In the genomic region with DNA sequence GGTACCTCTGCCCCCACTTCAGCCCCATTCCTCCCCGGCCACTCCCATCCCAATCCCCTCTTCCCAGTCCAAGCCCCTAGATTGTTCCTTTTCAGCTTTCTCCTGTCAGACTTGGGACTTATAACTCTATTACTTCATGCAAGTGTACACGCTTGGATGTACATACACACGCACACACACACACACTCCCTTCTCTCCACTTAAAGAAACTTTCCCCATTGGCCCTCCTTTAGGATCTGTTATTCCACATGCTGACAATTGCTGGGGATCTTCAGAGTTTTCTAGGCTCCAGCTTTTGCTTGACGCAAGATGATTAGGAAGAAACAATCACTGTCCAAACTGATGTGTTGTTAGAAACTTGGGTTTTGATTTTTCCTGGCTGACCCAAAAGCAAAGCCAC, we compare ENCODE assay signal across 2 cellular contexts.
TF ChIP-seq lines count a peak whose summit lies in the region.

No MANE protein-coding gene starts in this region.

TF ChIP-seq in GM23338, 12 proteins besides CTCF, POLR2A, EP300 and RAD21:
- no peak for TF ChIP-seq ZNF114 (CRISPR knock-in tag; IDR thresholded peaks at IDR 0.05)
- TF ChIP-seq ETS1 (IDR thresholded peaks at IDR 0.05): no peak
- no peak for TF ChIP-seq REST (IDR thresholded peaks at IDR 0.05; ENCODE audit: unreplicated experiment)
- TF ChIP-seq, protein P1, sequence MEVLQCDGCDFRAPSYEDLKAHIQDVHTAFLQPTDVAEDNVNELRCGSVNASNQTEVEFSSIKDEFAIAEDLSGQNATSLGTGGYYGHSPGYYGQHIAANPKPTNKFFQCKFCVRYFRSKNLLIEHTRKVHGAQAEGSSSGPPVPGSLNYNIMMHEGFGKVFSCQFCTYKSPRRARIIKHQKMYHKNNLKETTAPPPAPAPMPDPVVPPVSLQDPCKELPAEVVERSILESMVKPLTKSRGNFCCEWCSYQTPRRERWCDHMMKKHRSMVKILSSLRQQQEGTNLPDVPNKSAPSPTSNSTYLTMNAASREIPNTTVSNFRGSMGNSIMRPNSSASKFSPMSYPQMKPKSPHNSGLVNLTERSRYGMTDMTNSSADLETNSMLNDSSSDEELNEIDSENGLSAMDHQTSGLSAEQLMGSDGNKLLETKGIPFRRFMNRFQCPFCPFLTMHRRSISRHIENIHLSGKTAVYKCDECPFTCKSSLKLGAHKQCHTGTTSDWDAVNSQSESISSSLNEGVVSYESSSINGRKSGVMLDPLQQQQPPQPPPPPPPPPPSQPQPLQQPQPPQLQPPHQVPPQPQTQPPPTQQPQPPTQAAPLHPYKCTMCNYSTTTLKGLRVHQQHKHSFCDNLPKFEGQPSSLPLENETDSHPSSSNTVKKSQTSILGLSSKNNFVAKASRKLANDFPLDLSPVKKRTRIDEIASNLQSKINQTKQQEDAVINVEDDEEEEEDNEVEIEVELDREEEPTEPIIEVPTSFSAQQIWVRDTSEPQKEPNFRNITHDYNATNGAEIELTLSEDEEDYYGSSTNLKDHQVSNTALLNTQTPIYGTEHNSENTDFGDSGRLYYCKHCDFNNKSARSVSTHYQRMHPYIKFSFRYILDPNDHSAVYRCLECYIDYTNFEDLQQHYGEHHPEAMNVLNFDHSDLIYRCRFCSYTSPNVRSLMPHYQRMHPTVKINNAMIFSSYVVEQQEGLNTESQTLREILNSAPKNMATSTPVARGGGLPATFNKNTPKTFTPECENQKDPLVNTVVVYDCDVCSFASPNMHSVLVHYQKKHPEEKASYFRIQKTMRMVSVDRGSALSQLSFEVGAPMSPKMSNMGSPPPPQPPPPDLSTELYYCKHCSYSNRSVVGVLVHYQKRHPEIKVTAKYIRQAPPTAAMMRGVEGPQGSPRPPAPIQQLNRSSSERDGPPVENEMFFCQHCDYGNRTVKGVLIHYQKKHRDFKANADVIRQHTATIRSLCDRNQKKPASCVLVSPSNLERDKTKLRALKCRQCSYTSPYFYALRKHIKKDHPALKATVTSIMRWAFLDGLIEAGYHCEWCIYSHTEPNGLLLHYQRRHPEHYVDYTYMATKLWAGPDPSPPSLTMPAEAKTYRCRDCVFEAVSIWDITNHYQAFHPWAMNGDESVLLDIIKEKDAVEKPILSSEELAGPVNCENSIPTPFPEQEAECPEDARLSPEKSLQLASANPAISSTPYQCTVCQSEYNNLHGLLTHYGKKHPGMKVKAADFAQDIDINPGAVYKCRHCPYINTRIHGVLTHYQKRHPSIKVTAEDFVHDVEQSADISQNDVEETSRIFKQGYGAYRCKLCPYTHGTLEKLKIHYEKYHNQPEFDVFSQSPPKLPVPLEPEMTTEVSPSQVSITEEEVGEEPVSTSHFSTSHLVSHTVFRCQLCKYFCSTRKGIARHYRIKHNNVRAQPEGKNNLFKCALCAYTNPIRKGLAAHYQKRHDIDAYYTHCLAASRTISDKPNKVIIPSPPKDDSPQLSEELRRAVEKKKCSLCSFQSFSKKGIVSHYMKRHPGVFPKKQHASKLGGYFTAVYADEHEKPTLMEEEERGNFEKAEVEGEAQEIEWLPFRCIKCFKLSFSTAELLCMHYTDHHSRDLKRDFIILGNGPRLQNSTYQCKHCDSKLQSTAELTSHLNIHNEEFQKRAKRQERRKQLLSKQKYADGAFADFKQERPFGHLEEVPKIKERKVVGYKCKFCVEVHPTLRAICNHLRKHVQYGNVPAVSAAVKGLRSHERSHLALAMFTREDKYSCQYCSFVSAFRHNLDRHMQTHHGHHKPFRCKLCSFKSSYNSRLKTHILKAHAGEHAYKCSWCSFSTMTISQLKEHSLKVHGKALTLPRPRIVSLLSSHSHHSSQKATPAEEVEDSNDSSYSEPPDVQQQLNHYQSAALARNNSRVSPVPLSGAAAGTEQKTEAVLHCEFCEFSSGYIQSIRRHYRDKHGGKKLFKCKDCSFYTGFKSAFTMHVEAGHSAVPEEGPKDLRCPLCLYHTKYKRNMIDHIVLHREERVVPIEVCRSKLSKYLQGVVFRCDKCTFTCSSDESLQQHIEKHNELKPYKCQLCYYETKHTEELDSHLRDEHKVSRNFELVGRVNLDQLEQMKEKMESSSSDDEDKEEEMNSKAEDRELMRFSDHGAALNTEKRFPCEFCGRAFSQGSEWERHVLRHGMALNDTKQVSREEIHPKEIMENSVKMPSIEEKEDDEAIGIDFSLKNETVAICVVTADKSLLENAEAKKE (CRISPR knock-in tag; IDR thresholded peaks at IDR 0.05): no peak
- TF ChIP-seq STAT1 (IDR thresholded peaks at IDR 0.05; ENCODE audit: unreplicated experiment): no peak
- TF ChIP-seq NANOG (IDR thresholded peaks at IDR 0.05; ENCODE audit: borderline replicate concordance): no peak
- TF ChIP-seq JUNB (IDR thresholded peaks at IDR 0.05; ENCODE audit: unreplicated experiment): no peak
- no peak for TF ChIP-seq CREB1 (CRISPR knock-in tag; IDR thresholded peaks at IDR 0.05; ENCODE audit: low read depth)
- no peak for TF ChIP-seq EZH2 (IDR thresholded peaks at IDR 0.05; ENCODE audit: low read depth, unreplicated experiment)
- no peak for TF ChIP-seq EZH2phosphoT487 (IDR thresholded peaks at IDR 0.05; ENCODE audit: unreplicated experiment)
TF ChIP-seq in GM23338: peak in this region for 0.

TF ChIP-seq in H1, 55 proteins besides CTCF, POLR2A, EP300 and RAD21:
- TF ChIP-seq KDM4A (IDR thresholded peaks at IDR 0.05; ENCODE audit: low read depth, low read length, severe bottlenecking) (no peak), RBBP5 (IDR thresholded peaks at IDR 0.05; ENCODE audit: borderline replicate concordance, low read depth, low read length) (no peak), SP2 (IDR thresholded peaks at IDR 0.05; ENCODE audit: low read length) (no peak), EGR1 (IDR thresholded peaks at IDR 0.05; ENCODE audit: borderline replicate concordance, low read depth, low read length) (no peak), CHD7 (IDR thresholded peaks at IDR 0.05; ENCODE audit: insufficient replicate concordance, low read length) (no peak), CREB1 (IDR thresholded peaks at IDR 0.05) (no peak), SP1 (IDR thresholded peaks at IDR 0.05; ENCODE audit: low read depth, low read length) (no peak), TAF1 (IDR thresholded peaks at IDR 0.05; ENCODE audit: low read depth, low read length) (no peak), JUN (IDR thresholded peaks at IDR 0.05; ENCODE audit: low read depth, low read length) (no peak), YY1 (IDR thresholded peaks at IDR 0.05; ENCODE audit: low read depth, low read length) (no peak), SIN3A (conservative IDR thresholded peaks at IDR 0.05 in 1 of 2, IDR thresholded peaks at IDR 0.05 in 1 of 2; ENCODE audit: low read depth in 1 of 2, low read length in 2 of 2) (no peak), MAX (IDR thresholded peaks at IDR 0.05) (no peak), RXRA (IDR thresholded peaks at IDR 0.05; ENCODE audit: insufficient read depth, low read depth, low read length) (no peak), PHF8 (conservative IDR thresholded peaks at IDR 0.05; ENCODE audit: low read depth, low read length) (no peak), POLR2AphosphoS5 (IDR thresholded peaks at IDR 0.05; ENCODE audit: low read depth, low read length) (no peak), RNF2 (IDR thresholded peaks at IDR 0.05; ENCODE audit: borderline replicate concordance, low read depth, low read length, missing control alignments, poor library complexity, severe bottlenecking) (no peak), TCF12 (IDR thresholded peaks at IDR 0.05; ENCODE audit: low read depth, low read length) (no peak), SP4 (IDR thresholded peaks at IDR 0.05; ENCODE audit: low read length) (no peak)
